18 cellular contexts compared by ENCODE assay signal in genomic region chr2:120629241-120629895, GRCh38.
"Had no signal": no experiment of that assay in that cellular context is flagged by ENCODE, and none has a peak within 500 bp of the region (broad histone marks: within the 10 kb centered on the region; RNA-seq: fewer than 3 reads in every experiment).

No MANE protein-coding gene starts in this region.

- DNase-seq: dermis blood vessel endothelial cell; effector memory CD8-positive, alpha-beta T cell; esophagus squamous epithelium; foreskin fibroblast; glutamatergic neuron; mesendoderm; naive thymus-derived CD4-positive, alpha-beta T cell; nephron progenitor cell; stimulated activated CD4-positive, alpha-beta T cell treated with anti-CD3 and anti-CD28 coated beads, Interleukin-15, amount 100 ng/mL, for 24 hours; stimulated activated CD4-positive, alpha-beta T cell treated with anti-CD3 and anti-CD28 coated beads, Interleukin-1b, Interleukin-23, amount 100 ng/mL, for 48 hours; stimulated activated CD4-positive, alpha-beta T cell treated with anti-CD3 and anti-CD28 coated beads, Interleukin-4, amount 100 ng/mL, for 24 hours had no signal

- H3K27ac ChIP-seq: esophagus squamous epithelium, gastroesophageal sphincter, left lung, right atrium auricular region, tibial nerve had no signal

- H3K27me3 Mint-ChIP-seq: stimulated activated naive CD8-positive, alpha-beta T cell treated with anti-CD3 and anti-CD28 coated beads, Interleukin-15, Interleukin-2, amounts not matched to agents 100 ng/mL and 50 ng/mL, for 24 hours had no signal

- ATAC-seq: effector memory CD8-positive, alpha-beta T cell; gastroesophageal sphincter; naive thymus-derived CD4-positive, alpha-beta T cell; stimulated activated memory B cell treated with anti-CD40 and anti-IgM and Interleukin-4, amounts not matched to agents 10 μg/mL and 1 μg/mL and 100 μg/mL, for 72 hours had no signal

- H3K4me3 Mint-ChIP-seq: effector memory CD8-positive, alpha-beta T cell; naive thymus-derived CD4-positive, alpha-beta T cell; nephron progenitor cell; stimulated activated memory B cell treated with anti-CD40 and anti-IgM and Interleukin-4, amounts not matched to agents 10 μg/mL and 1 μg/mL and 100 μg/mL, for 72 hours; stimulated activated naive CD8-positive, alpha-beta T cell treated with anti-CD3 and anti-CD28 coated beads, Interleukin-15, Interleukin-2, amounts not matched to agents 100 ng/mL and 50 ng/mL, for 24 hours had no signal

- H3K4me3 ChIP-seq: esophagus squamous epithelium, gastroesophageal sphincter, left lung, lung, right atrium auricular region, tibial nerve had no signal

- H3K36me3 Mint-ChIP-seq: naive thymus-derived CD4-positive, alpha-beta T cell; stimulated activated memory B cell treated with anti-CD40 and anti-IgM and Interleukin-4, amounts not matched to agents 10 μg/mL and 1 μg/mL and 100 μg/mL, for 72 hours had no signal

- H3K9me3 Mint-ChIP-seq: effector memory CD8-positive, alpha-beta T cell; stimulated activated naive CD8-positive, alpha-beta T cell treated with anti-CD3 and anti-CD28 coated beads, Interleukin-15, Interleukin-2, amounts not matched to agents 100 ng/mL and 50 ng/mL, for 24 hours had no signal

- H3K27me3 ChIP-seq: left lung, right atrium auricular region, tibial nerve had no signal

- H3K4me1 Mint-ChIP-seq: naive thymus-derived CD4-positive, alpha-beta T cell; stimulated activated memory B cell treated with anti-CD40 and anti-IgM and Interleukin-4, amounts not matched to agents 10 μg/mL and 1 μg/mL and 100 μg/mL, for 72 hours had no signal

- H3K27ac Mint-ChIP-seq: effector memory CD8-positive, alpha-beta T cell; naive thymus-derived CD4-positive, alpha-beta T cell; nephron progenitor cell; stimulated activated memory B cell treated with anti-CD40 and anti-IgM and Interleukin-4, amounts not matched to agents 10 μg/mL and 1 μg/mL and 100 μg/mL, for 72 hours; stimulated activated naive CD8-positive, alpha-beta T cell treated with anti-CD3 and anti-CD28 coated beads, Interleukin-15, Interleukin-2, amounts not matched to agents 100 ng/mL and 50 ng/mL, for 24 hours had no signal

- H3K36me3 ChIP-seq: esophagus squamous epithelium, gastroesophageal sphincter, left lung, right atrium auricular region, tibial nerve had no signal

- H3K9me3 ChIP-seq: gastroesophageal sphincter, left lung, right atrium auricular region had no signal

- H3K4me1 ChIP-seq: esophagus squamous epithelium, gastroesophageal sphincter, left lung, right atrium auricular region, tibial nerve had no signal
